ENCODE assay signal across 26 cellular contexts in the genomic region with DNA sequence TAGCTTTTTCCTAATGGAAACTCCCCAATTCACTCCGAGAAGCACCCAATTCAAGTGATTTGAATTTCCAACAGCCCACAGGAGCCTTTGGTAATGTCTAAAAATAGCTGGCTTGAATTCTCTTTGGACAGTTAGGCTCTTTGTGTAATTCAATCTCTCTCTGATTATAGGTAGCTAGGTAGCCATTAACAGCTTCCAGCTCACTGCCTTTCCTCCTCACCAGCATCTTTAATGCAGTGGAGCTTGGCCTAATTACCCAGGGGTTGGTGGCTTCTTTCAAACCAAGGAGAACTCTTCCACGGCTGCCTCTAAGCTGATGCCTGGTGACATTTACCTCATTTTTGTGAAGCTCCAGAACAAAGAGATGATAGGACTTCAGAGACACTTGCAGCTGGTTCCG.
"Had no signal": no experiment of that assay in that cellular context is flagged by ENCODE, and none has a peak within 500 bp of the region (broad histone marks: within the 10 kb centered on the region; RNA-seq: fewer than 3 reads in every experiment).

No MANE protein-coding gene starts in this region.

- H3K4me1 ChIP-seq: ascending aorta, body of pancreas had no signal

- H3K36me3 ChIP-seq: ascending aorta had no signal

- H3K9me3 ChIP-seq: ascending aorta, body of pancreas had no signal

- H3K27me3 ChIP-seq: ascending aorta, body of pancreas had no signal

- ATAC-seq: activated naive CD4-positive, alpha-beta T cell treated with anti-CD3 and anti-CD28 coated beads, Interleukin-2, amount 50 U/mL, for 72 hours; activated naive CD8-positive, alpha-beta T cell treated with anti-CD3 and anti-CD28 coated beads, Interleukin-2, amount 50 U/mL, for 24 hours; activated T-cell treated with anti-CD3 and anti-CD28 coated beads, Interleukin-2, amount 50 U/mL, for 4 hours; body of pancreas; Panc1; Right ventricle myocardium inferior; T-cell had no signal

- DNase-seq: activated B cell treated with CpG ODN at 0.5 μM for 24 hours; activated CD4-positive, alpha-beta memory T cell treated with anti-CD3 and anti-CD28 coated beads for 36 hours; activated CD4-positive, alpha-beta T cell treated with anti-CD3 and anti-CD28 coated beads, Interleukin-2, amount 10 ng/mL, durations not matched to agents 7 days and 5 days; activated CD8-positive, alpha-beta memory T cell treated with anti-CD3 and anti-CD28 coated beads for 24 hours; activated effector memory CD4-positive, alpha-beta T cell treated with anti-CD3 and anti-CD28 coated beads, Interleukin-2, amount 50 U/mL, for 16 hours; activated naive CD4-positive, alpha-beta T cell treated with Interleukin-2 at 50 U/mL for 16 hours; activated naive CD8-positive, alpha-beta T cell treated with anti-CD3 and anti-CD28 coated beads, Interleukin-2, amount 50 U/mL, for 24 hours; activated T-cell treated with anti-CD3 and anti-CD28 coated beads, Interleukin-2, amount 50 U/mL, for 4 hours; amniotic stem cell; body of pancreas; central memory CD4-positive, alpha-beta T cell; KG1; NCI-H1048; NCI-H1694; NCI-H2081; NCI-H226; NCI-H69; RPMI8226; T-cell; T-helper 2 cell; T1000 had no signal

- H3K4me3 ChIP-seq: ascending aorta, body of pancreas, SK-N-MC had no signal
